ENCODE assay signal across 10 cellular contexts in the genomic region with DNA sequence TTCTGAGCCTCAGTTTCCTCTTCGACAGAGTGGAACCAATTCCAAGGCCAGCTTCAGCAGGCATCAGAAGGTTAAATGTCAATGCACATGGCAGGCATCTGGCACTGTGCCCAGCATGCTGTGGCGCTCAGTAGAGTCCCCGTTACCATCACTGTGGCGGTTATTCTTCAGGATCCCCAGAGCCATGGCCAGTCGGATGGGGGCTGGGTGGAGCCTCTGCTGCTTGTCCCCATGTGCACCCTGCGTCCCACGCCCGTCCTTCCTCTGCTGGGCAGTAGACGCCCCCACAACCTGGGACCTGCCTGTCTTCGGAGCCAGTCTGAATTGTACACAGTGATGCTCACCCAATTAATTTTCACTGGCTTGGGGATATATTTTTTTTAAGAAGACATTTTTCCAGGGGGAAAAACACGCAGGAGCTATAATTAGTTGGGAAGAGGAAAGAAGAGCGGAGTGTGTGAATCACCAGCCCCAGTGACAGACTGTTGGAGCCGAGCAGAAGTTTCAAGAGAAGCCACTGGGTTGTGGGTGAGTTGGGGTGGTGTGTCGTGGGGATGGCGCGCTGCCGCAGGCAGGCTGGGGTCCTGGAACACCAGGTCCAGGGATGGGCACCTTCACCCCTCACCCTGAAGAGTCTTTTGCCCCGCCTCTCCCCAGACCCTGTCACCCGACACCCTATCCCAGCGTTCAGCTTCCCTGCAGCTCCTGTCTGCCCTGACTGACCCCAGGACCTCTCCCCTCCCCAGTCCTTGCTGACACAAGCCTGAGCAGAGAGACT. TPM values are rescaled to one million over a fixed set of nuclear protein-coding genes. Genes with fewer than 3 reads are reported as not detected.
A peak's percentile ranks its signal among the peaks of the same experiment; 100 is the strongest.
DNase-seq lines count a peak whose midpoint lies in the region; ATAC-seq and TF ChIP-seq lines count a peak whose summit lies in the region.
"Had no signal": no experiment of that assay in that cellular context is flagged by ENCODE, and none has a peak within 500 bp of the region (broad histone marks: within the 10 kb centered on the region; RNA-seq: fewer than 3 reads in every experiment).

No MANE protein-coding gene starts in this region.

- H3K27ac ChIP-seq in right cardiac atrium (ENCODE audit: low read length) (peak overlapping the region; percentile 98), vagina (peak overlapping the region; percentile 54)
- H3K27ac ChIP-seq in CD4-positive, alpha-beta memory T cell (ENCODE audit: low read depth, low read length): no peak overlapping the region
- H3K27ac ChIP-seq: hepatocyte had no signal

- no peaks in the 10 kb centered on the region for H3K27me3 Mint-ChIP-seq in CD4-positive, alpha-beta memory T cell
- H3K27me3 Mint-ChIP-seq: activated CD4-positive, alpha-beta memory T cell treated with anti-CD3 and anti-CD28 coated beads, Interleukin-2, amount 10 ng/mL, durations not matched to agents 7 days and 5 days had no signal

- no peak overlapping the region for H3K27ac Mint-ChIP-seq in CD4-positive, alpha-beta memory T cell
- H3K27ac Mint-ChIP-seq: activated CD4-positive, alpha-beta memory T cell treated with anti-CD3 and anti-CD28 coated beads, Interleukin-2, amount 10 ng/mL, durations not matched to agents 7 days and 5 days had no signal

- no peaks in the 10 kb centered on the region for H3K36me3 ChIP-seq in vagina
- no peaks in the 10 kb centered on the region for H3K36me3 ChIP-seq in CD4-positive, alpha-beta memory T cell (ENCODE audit: insufficient read depth, low read length)
- H3K36me3 ChIP-seq: breast epithelium had no signal

- H3K27me3 ChIP-seq in right cardiac atrium (ENCODE audit: control insufficient read depth, insufficient read depth) (no peaks in the 10 kb centered on the region), vagina (no peaks in the 10 kb centered on the region)
- no peaks in the 10 kb centered on the region for H3K27me3 ChIP-seq in CD4-positive, alpha-beta memory T cell (ENCODE audit: insufficient read depth, low read length)
- H3K27me3 ChIP-seq: breast epithelium, hepatocyte had no signal

- peaks cover 3 to 21% (median 7%) of the 10 kb centered on the region in 4 donors for H3K4me1 Mint-ChIP-seq in CD4-positive, alpha-beta memory T cell
- H3K4me1 Mint-ChIP-seq: activated CD4-positive, alpha-beta memory T cell treated with anti-CD3 and anti-CD28 coated beads, Interleukin-2, amount 10 ng/mL, durations not matched to agents 7 days and 5 days had no signal

- 42% methylated on average over 20 of the region's 20 CpGs for WGBS in right cardiac atrium

- H3K4me3 Mint-ChIP-seq in CD4-positive, alpha-beta memory T cell: no peak overlapping the region
- H3K4me3 Mint-ChIP-seq: activated CD4-positive, alpha-beta memory T cell treated with anti-CD3 and anti-CD28 coated beads, Interleukin-2, amount 10 ng/mL, durations not matched to agents 7 days and 5 days had no signal

- DNase-seq in SHP77 (lab: John Stamatoyannopoulos, UW) (peak; percentile 15 to 26), SHP77 treated with DMSO at 0.1 percent for 48 hours (lab: John Stamatoyannopoulos, UW) (no peak), right cardiac atrium (peak; percentile 62 to 85 (median 82)), vagina (ENCODE audit: extremely low spot score in 2 of 2) (no peak)
- DNase-seq in CD4-positive, alpha-beta memory T cell: no peak
- DNase-seq: activated CD4-positive, alpha-beta memory T cell treated with anti-CD3 and anti-CD28 coated beads, Interleukin-2, amount 10 ng/mL, durations not matched to agents 7 days and 5 days; KBM-7 had no signal

- H3K4me3 ChIP-seq in right cardiac atrium (ENCODE audit: low read length) (peak overlapping the region; percentile 17), vagina (no peak overlapping the region)
- no peak overlapping the region for H3K4me3 ChIP-seq in CD4-positive, alpha-beta memory T cell (ENCODE audit: low read length in 2 of 2)
- H3K4me3 ChIP-seq: breast epithelium, hepatocyte had no signal

- H3K9me3 ChIP-seq in right cardiac atrium (ENCODE audit: control insufficient read depth, low read length) (no peaks in the 10 kb centered on the region), vagina (no peaks in the 10 kb centered on the region)
- no peaks in the 10 kb centered on the region for H3K9me3 ChIP-seq in CD4-positive, alpha-beta memory T cell (ENCODE audit: control insufficient read depth in 1 of 2, low read length in 2 of 2)
- H3K9me3 ChIP-seq: breast epithelium had no signal

- H3K4me1 ChIP-seq in right cardiac atrium (ENCODE audit: control insufficient read depth, insufficient read depth, low read length): peaks cover 59% of the 10 kb centered on the region
- peaks cover 24% of the 10 kb centered on the region for H3K4me1 ChIP-seq in vagina
- H3K4me1 ChIP-seq in CD4-positive, alpha-beta memory T cell (ENCODE audit: insufficient read depth, low read length): peaks cover 5% of the 10 kb centered on the region
- H3K4me1 ChIP-seq: breast epithelium had no signal

- ATAC-seq in right cardiac atrium (peak; percentile 15 to 34), HG02870 (IDR thresholded peaks at IDR 0.05; ENCODE audit: unreplicated experiment) (no peak)

- peaks cover 0 to 2% (median 0%) of the 10 kb centered on the region in 8 donors for H3K9me3 Mint-ChIP-seq in CD4-positive, alpha-beta memory T cell
- H3K9me3 Mint-ChIP-seq: activated CD4-positive, alpha-beta memory T cell treated with anti-CD3 and anti-CD28 coated beads, Interleukin-2, amount 10 ng/mL, durations not matched to agents 7 days and 5 days had no signal

- TF ChIP-seq POLR2A in vagina (IDR thresholded peaks at IDR 0.05): no peak

- TF ChIP-seq CTCF in vagina (IDR thresholded peaks at IDR 0.05): no peak

- CTCF ChIA-PET in CD4-positive, alpha-beta memory T cell (lab: Charles Lee; ENCODE audit: partially characterized antibody): interaction anchor here (1.1 kb wide), 1 partner anchor 19 kb away, joined by 3 read pairs; no protein-coding TSS in a partner anchor

- H3K36me3 Mint-ChIP-seq in CD4-positive, alpha-beta memory T cell: no peaks in the 10 kb centered on the region

- intact Hi-C loops in right cardiac atrium (cut with DNase I) (no loop called here), vagina (cut with DNase I) (no loop called here)
- intact Hi-C loops in CD4-positive, alpha-beta memory T cell (cut with micrococcal nuclease): no loop called here

- POLR2A ChIA-PET in CD4-positive, alpha-beta memory T cell (lab: Charles Lee; ENCODE audit: partially characterized antibody): no interaction called here

RNA-seq across cellular contexts. Expression of a gene that starts 26.8 kb away (rescaled TPM):
- total RNA-seq in right cardiac atrium: 100 to 1,000 TPM; 548 to 675 (median 643) TPM
- 1,285 TPM for polyA plus RNA-seq in right cardiac atrium
- total RNA-seq in vagina: 1,678 TPM
- total RNA-seq in CD4-positive, alpha-beta memory T cell: 1,000 to 10,000 TPM; 1,263 to 1,270 TPM
- 1,000 to 10,000 TPM in 1 of 2 donors, 100 to 1,000 TPM in 1; 967 to 1,467 TPM for polyA plus RNA-seq in CD4-positive, alpha-beta memory T cell

RNA-seq across cellular contexts. Expression of a gene that starts 33.9 kb away (rescaled TPM):
- 10 to 100 TPM; 27.2 to 39.9 (median 36.2) TPM for total RNA-seq in right cardiac atrium
- polyA plus RNA-seq in right cardiac atrium: 18.1 TPM
- total RNA-seq in vagina: 59.9 TPM
- total RNA-seq in CD4-positive, alpha-beta memory T cell: 10 to 100 TPM; 43.6 to 44.7 TPM
- 10 to 100 TPM in 1 of 2 donors, 1 to 10 TPM in 1; 2.8 to 10.2 TPM for polyA plus RNA-seq in CD4-positive, alpha-beta memory T cell

RNA-seq across cellular contexts. Expression of a gene that starts 39.2 kb away (rescaled TPM):
- total RNA-seq in right cardiac atrium: 10 to 100 TPM; 18.4 to 27.2 (median 20.6) TPM
- 19.6 TPM for polyA plus RNA-seq in right cardiac atrium
- total RNA-seq in vagina: 29.7 TPM
- total RNA-seq in CD4-positive, alpha-beta memory T cell: 1 to 10 TPM; 7.7 to 8.4 TPM
- 10 to 100 TPM; 11.4 to 14.9 TPM for polyA plus RNA-seq in CD4-positive, alpha-beta memory T cell

RNA-seq across cellular contexts. Expression of a gene that starts 47.6 kb away (rescaled TPM):
- total RNA-seq in right cardiac atrium: 10 to 100 TPM; 19.9 to 25.9 (median 23.2) TPM
- polyA plus RNA-seq in right cardiac atrium: 43.3 TPM
- total RNA-seq in vagina: 31.9 TPM
- total RNA-seq in CD4-positive, alpha-beta memory T cell: 10 to 100 TPM; 23.7 to 24.5 TPM
- polyA plus RNA-seq in CD4-positive, alpha-beta memory T cell: 100 to 1,000 TPM in 1 of 2 donors, 10 to 100 TPM in 1; 95.6 to 136 TPM

RNA-seq across cellular contexts. Expression of a gene that starts 48.7 kb away (rescaled TPM):
- total RNA-seq in right cardiac atrium: 10 to 100 TPM; 14.8 to 23.3 (median 18.5) TPM
- polyA plus RNA-seq in right cardiac atrium: 22.7 TPM
- 46.9 TPM for total RNA-seq in vagina
- 10 to 100 TPM; 82.1 to 85.6 TPM for total RNA-seq in CD4-positive, alpha-beta memory T cell
- polyA plus RNA-seq in CD4-positive, alpha-beta memory T cell: 100 to 1,000 TPM in 1 of 2 donors, 10 to 100 TPM in 1; 77.4 to 112 TPM

Comparison
In these comparisons a context has a peak if more than half of its experiments do, and no peak if none do; other contexts are left out.
1. DNase-seq: peak in SHP77 (2 of 2) and right cardiac atrium (3 of 3); none in SHP77 treated with DMSO at 0.1 percent for 48 hours (single experiment), vagina (0 of 2) and CD4-positive, alpha-beta memory T cell (0 of 5).